22 cellular contexts compared by ENCODE assay signal in the genomic region with DNA sequence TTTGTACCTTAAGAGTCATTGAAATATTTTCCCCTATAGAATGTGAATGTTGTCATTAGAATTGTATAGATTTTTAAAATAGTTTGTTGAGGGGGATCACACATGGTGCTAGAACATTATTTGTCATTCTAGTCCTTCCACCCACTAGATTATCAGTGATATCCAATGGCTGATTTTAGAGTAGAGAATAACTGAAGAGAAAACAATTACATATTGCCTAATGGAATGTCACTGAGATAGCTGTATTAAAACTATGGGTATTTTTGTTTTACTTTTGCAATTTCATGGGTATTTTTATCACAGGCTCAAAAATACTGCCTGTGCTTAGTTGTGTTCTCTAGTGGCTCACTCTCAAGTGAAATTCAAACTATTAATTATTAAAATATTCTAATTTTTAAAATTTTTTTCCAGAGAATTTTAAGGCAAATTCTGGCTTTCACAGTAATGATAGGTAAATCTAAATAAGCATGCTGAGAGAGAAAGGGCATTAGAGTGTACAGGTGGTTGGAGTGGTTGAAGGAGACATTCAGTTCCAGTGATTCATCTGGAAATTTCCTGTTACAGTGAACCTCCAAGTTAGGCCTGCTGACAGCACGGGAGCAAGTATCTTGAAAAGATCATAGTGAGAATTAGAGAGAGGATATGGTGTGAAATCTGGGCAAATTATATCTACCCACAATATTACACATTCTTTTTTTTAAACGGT.
A peak's percentile ranks its signal among the peaks of the same experiment; 100 is the strongest.
DNase-seq lines count a peak whose midpoint lies in the region; ATAC-seq and TF ChIP-seq lines count a peak whose summit lies in the region.
"Had no signal": no experiment of that assay in that cellular context is flagged by ENCODE, and none has a peak within 500 bp of the region (broad histone marks: within the 10 kb centered on the region; RNA-seq: fewer than 3 reads in every experiment).

No MANE protein-coding gene starts in this region.

- H3K9me3 ChIP-seq in psoas muscle = no peaks in the 10 kb centered on the region
- H3K9me3 ChIP-seq: gastroesophageal sphincter had no signal

- no peak overlapping the region for H3K4me3 ChIP-seq in astrocyte of the spinal cord (ENCODE audit: low read depth, low read length)
- no peak overlapping the region for H3K4me3 ChIP-seq in fibroblast of pulmonary artery (replicated peaks; ENCODE audit: low read depth, low read length)
- no peak overlapping the region for H3K4me3 ChIP-seq in psoas muscle
- H3K4me3 ChIP-seq: gastroesophageal sphincter, K562 had no signal

- WGBS in psoas muscle, 3 donors = 23 to 36% (median 32%) methylated on average over 2 of the region's 2 CpGs

- H3K27ac ChIP-seq in psoas muscle = peak overlapping the region; percentile 12
- H3K27ac ChIP-seq: gastroesophageal sphincter had no signal

- H3K4me3 Mint-ChIP-seq in nephron progenitor cell = no peak overlapping the region
- H3K4me3 Mint-ChIP-seq: activated naive CD4-positive, alpha-beta T cell treated with anti-CD3 and anti-CD28 coated beads for 36 hours; activated T-cell treated with anti-CD3 and anti-CD28 coated beads, Interleukin-2, amount 50 U/mL, for 24 hours; CD8-positive, alpha-beta T cell; dendritic cell treated with granulocyte-macrophage colony-stimulating factor and Interleukin-4, amounts not matched to agents 40 ng/mL and 50 ng/mL, for 4 days; type B pancreatic cell had no signal

- intact Hi-C loops in psoas muscle (cut with DNase I) = no loop called here

- no peaks in the 10 kb centered on the region for H3K27me3 ChIP-seq in psoas muscle (ENCODE audit: insufficient read depth in 3 of 3, low read length in 2 of 3)
- H3K27me3 ChIP-seq: gastroesophageal sphincter had no signal

- no peaks in the 10 kb centered on the region for H3K27me3 Mint-ChIP-seq in nephron progenitor cell (ENCODE audit: low read depth, poor library complexity)
- H3K27me3 Mint-ChIP-seq: activated T-cell treated with anti-CD3 and anti-CD28 coated beads, Interleukin-2, amount 50 U/mL, for 24 hours; dendritic cell treated with granulocyte-macrophage colony-stimulating factor and Interleukin-4, amounts not matched to agents 40 ng/mL and 50 ng/mL, for 4 days; type B pancreatic cell had no signal

- no peaks in the 10 kb centered on the region for H3K9me3 Mint-ChIP-seq in nephron progenitor cell
- H3K9me3 Mint-ChIP-seq: dendritic cell treated with granulocyte-macrophage colony-stimulating factor and Interleukin-4, amounts not matched to agents 40 ng/mL and 50 ng/mL, for 4 days; type B pancreatic cell had no signal

- peaks cover 8% of the 10 kb centered on the region for H3K4me1 ChIP-seq in psoas muscle
- H3K4me1 ChIP-seq: gastroesophageal sphincter had no signal

- DNase-seq in M059J (ENCODE audit: low read depth) = peak; percentile 4
- peak; percentile 62 for DNase-seq in astrocyte of the spinal cord (ENCODE audit: low read depth, low spot score)
- peak; percentile 57 for DNase-seq in fibroblast of pulmonary artery (ENCODE audit: low read depth)
- DNase-seq in psoas muscle = no peak
- no peak for DNase-seq in nephron progenitor cell
- no peak for DNase-seq in AG08395 (ENCODE audit: low spot score)
- DNase-seq: activated CD4-positive, CD25-positive, alpha-beta regulatory T cell treated with anti-CD3 and anti-CD28 coated beads, Interleukin-2, amount 50 U/mL, for 72 hours; activated naive CD4-positive, alpha-beta T cell treated with anti-CD3 and anti-CD28 coated beads for 36 hours; activated T-cell treated with anti-CD3 and anti-CD28 coated beads, Interleukin-2, amount 50 U/mL, for 24 hours; anterior cingulate cortex; CD8-positive, alpha-beta T cell; GOT3; left colon; NCI-H2029 treated with DMSO at 0.1 percent for 48 hours; NCI-H446 treated with DMSO at 0.1 percent for 48 hours; NK-92 treated with Interleukin-12 subunit alpha and Interleukin-12 subunit beta, amount 100 ng/mL, for 24 hours had no signal

- no peaks in the 10 kb centered on the region for H3K36me3 Mint-ChIP-seq in nephron progenitor cell (ENCODE audit: low read depth)
- H3K36me3 Mint-ChIP-seq: CD8-positive, alpha-beta T cell; type B pancreatic cell had no signal

- H3K4me1 Mint-ChIP-seq in nephron progenitor cell = no peaks in the 10 kb centered on the region

- H3K27ac Mint-ChIP-seq in nephron progenitor cell = no peak overlapping the region
- H3K27ac Mint-ChIP-seq: activated naive CD4-positive, alpha-beta T cell treated with anti-CD3 and anti-CD28 coated beads for 36 hours; activated T-cell treated with anti-CD3 and anti-CD28 coated beads, Interleukin-2, amount 50 U/mL, for 24 hours; CD8-positive, alpha-beta T cell; dendritic cell treated with granulocyte-macrophage colony-stimulating factor and Interleukin-4, amounts not matched to agents 40 ng/mL and 50 ng/mL, for 4 days; type B pancreatic cell had no signal

- no peaks in the 10 kb centered on the region for H3K36me3 ChIP-seq in psoas muscle (ENCODE audit: insufficient read depth in 1 of 2, low read depth in 1 of 2)
- H3K36me3 ChIP-seq: gastroesophageal sphincter had no signal

- ATAC-seq in psoas muscle (peak; percentile 76 to 90 (median 84)), GM18517 (IDR thresholded peaks at IDR 0.05; ENCODE audit: unreplicated experiment) (no peak), HG02763 (IDR thresholded peaks at IDR 0.05; ENCODE audit: unreplicated experiment) (no peak)
- ATAC-seq: CD8-positive, alpha-beta T cell; gastroesophageal sphincter; K562; left colon had no signal

- in situ Hi-C loops in astrocyte of the spinal cord (cut with HindIII; ENCODE audit: low sequenced_read_pairs) = no loop called here

- TF ChIP-seq CTCF in astrocyte of the spinal cord (IDR thresholded peaks at IDR 0.05; ENCODE audit: low read depth, low read length) (no peak), fibroblast of pulmonary artery (IDR thresholded peaks at IDR 0.05; ENCODE audit: low read length, missing control alignments) (no peak), psoas muscle (IDR thresholded peaks at IDR 0.05) (no peak), nephron progenitor cell (IDR thresholded peaks at IDR 0.05) (no peak)

Comparison
In these comparisons a context has a peak if more than half of its experiments do, and no peak if none do; other contexts are left out.
1. DNase-seq: peak in M059J (single experiment), astrocyte of the spinal cord (single experiment) and fibroblast of pulmonary artery (single experiment); none in psoas muscle (0 of 2), nephron progenitor cell (single experiment) and AG08395 (single experiment).
2. ATAC-seq: peak in psoas muscle (4 of 4); none in GM18517 (single experiment) and HG02763 (single experiment).